ENCODE assay signal across 8 cellular contexts in the genomic region with DNA sequence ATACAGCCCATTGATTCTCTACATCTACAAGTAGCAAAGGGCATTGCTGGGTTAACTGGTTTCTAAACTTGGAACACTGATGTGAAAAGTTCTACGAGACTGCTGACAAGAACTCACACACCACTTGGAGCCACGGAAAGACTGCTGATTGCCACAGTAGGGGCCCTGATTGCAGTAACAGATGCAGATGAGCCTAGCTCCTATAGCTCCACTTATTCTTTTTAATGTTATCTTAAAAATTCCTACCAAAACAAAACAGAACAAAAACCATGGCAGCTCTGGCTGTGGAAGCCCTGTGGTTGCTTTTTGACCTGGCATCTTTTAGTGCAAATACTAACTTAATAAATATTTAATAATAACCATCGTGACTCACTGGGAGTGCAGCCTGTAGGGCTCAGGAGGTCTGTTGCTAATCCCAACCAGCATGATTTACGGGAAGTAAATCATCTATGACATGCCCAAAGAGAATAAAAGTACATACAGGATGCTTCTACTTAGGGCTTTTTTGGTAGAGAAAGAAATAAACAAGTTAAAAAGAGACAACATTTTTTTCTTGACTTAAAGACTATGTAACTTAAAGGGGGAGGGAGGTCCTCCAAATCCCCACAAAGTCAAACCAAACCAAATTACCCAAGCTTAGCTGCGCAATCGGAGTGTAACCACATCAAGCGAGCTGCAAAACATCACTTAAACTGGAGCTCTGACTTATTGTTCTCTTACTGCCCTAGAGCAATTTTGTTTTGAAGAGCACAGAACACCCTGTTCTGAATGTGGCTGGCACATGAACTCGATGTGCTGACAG.
DNase-seq lines count a peak whose midpoint lies in the region; ATAC-seq and TF ChIP-seq lines count a peak whose summit lies in the region.

No MANE protein-coding gene starts in this region.

- ATAC-seq in CD4-positive, CD25-positive, alpha-beta regulatory T cell (ENCODE audit: low read depth in 2 of 2) = peak; percentile 89 to 93
- peak; percentile 77 to 82 for ATAC-seq in activated T-cell treated with anti-CD3 and anti-CD28 coated beads, Interleukin-2, amount 50 U/mL, for 4 hours
- no peak for ATAC-seq in HG03175 (IDR thresholded peaks at IDR 0.05; ENCODE audit: unreplicated experiment)
- ATAC-seq in HG03521 (IDR thresholded peaks at IDR 0.05; ENCODE audit: unreplicated experiment) = no peak

- no peaks in the 10 kb centered on the region for H3K27me3 ChIP-seq in CD4-positive, CD25-positive, alpha-beta regulatory T cell (ENCODE audit: control insufficient read depth, insufficient read depth, low read length)
- H3K27me3 ChIP-seq in fibroblast of lung (ENCODE audit: control insufficient read depth, insufficient read depth, low read length) (no peaks in the 10 kb centered on the region), thymus (ENCODE audit: control insufficient read depth, insufficient read depth) (no peaks in the 10 kb centered on the region)

- H2AFZ ChIP-seq in fibroblast of lung (ENCODE audit: low read length) = no peak overlapping the region

- H3K36me3 ChIP-seq in CD4-positive, CD25-positive, alpha-beta regulatory T cell (ENCODE audit: control insufficient read depth, insufficient read depth, low read length) = peaks cover 8% of the 10 kb centered on the region
- H3K36me3 ChIP-seq in fibroblast of lung (ENCODE audit: control insufficient read depth, insufficient read depth, low read length) = no peaks in the 10 kb centered on the region
- H3K36me3 ChIP-seq in thymus (ENCODE audit: control insufficient read depth, insufficient read depth) = peaks cover 15% of the 10 kb centered on the region

- peaks cover 4% of the 10 kb centered on the region for H3K27me3 Mint-ChIP-seq in CD4-positive, CD25-positive, alpha-beta regulatory T cell
- H3K27me3 Mint-ChIP-seq in activated T-cell treated with anti-CD3 and anti-CD28 coated beads, Interleukin-2, amount 50 U/mL, for 4 hours (ENCODE audit: low read depth) = no peaks in the 10 kb centered on the region
- H3K27me3 Mint-ChIP-seq in nephron (ENCODE audit: low read depth) = no peaks in the 10 kb centered on the region

- H4K20me1 ChIP-seq in fibroblast of lung (ENCODE audit: control insufficient read depth, extremely low read depth, insufficient read depth, low read length) = no peaks in the 10 kb centered on the region

- DNase-seq in CD4-positive, CD25-positive, alpha-beta regulatory T cell = peak; percentile 65 to 91 (median 88)
- DNase-seq in NCI-H146 treated with DMSO at 0.1 percent for 48 hours (lab: John Stamatoyannopoulos, UW; ENCODE audit: unreplicated experiment) (peak; percentile 12), fibroblast of lung (ENCODE audit: low read depth in 2 of 2) (peak; percentile 90 to 99)
- DNase-seq in activated T-cell treated with anti-CD3 and anti-CD28 coated beads, Interleukin-2, amount 50 U/mL, for 4 hours = peak; percentile 44

- H3K9ac ChIP-seq in fibroblast of lung (ENCODE audit: insufficient read depth, low read length) = no peak overlapping the region

- peak overlapping the region; percentile 76 for H3K4me3 ChIP-seq in CD4-positive, CD25-positive, alpha-beta regulatory T cell (ENCODE audit: low read depth, low read length)
- peak overlapping the region in 3 of 4 experiments; percentile 4 to 34 (median 18) for H3K4me3 ChIP-seq in fibroblast of lung (replicated peaks in 1 of 4; ENCODE audit: control extremely low read depth in 1 of 4, insufficient read depth in 1 of 4, low read depth in 3 of 4, low read length in 4 of 4)
- peak overlapping the region; percentile 42 for H3K4me3 ChIP-seq in thymus (ENCODE audit: low read length)

- H3K4me1 Mint-ChIP-seq in CD4-positive, CD25-positive, alpha-beta regulatory T cell = peaks cover 21 to 83% (median 67%) of the 10 kb centered on the region in 4 donors
- peaks cover 80% of the 10 kb centered on the region for H3K4me1 Mint-ChIP-seq in activated T-cell treated with anti-CD3 and anti-CD28 coated beads, Interleukin-2, amount 50 U/mL, for 4 hours (ENCODE audit: low read depth)
- H3K4me1 Mint-ChIP-seq in nephron = peaks cover 42% of the 10 kb centered on the region

- peaks cover 85% of the 10 kb centered on the region for H3K4me1 ChIP-seq in CD4-positive, CD25-positive, alpha-beta regulatory T cell (ENCODE audit: control insufficient read depth, insufficient read depth, low read length, poor library complexity, severe bottlenecking)
- H3K4me1 ChIP-seq in fibroblast of lung (ENCODE audit: control insufficient read depth, extremely low read depth, insufficient read depth, low read length) = peaks cover 20% of the 10 kb centered on the region
- H3K4me1 ChIP-seq in thymus (ENCODE audit: control insufficient read depth, insufficient read depth, low read length) = peaks cover 28% of the 10 kb centered on the region

- peak overlapping the region; percentile 73 to 85 (median 82) for H3K4me3 Mint-ChIP-seq in CD4-positive, CD25-positive, alpha-beta regulatory T cell
- peak overlapping the region; percentile 74 for H3K4me3 Mint-ChIP-seq in activated T-cell treated with anti-CD3 and anti-CD28 coated beads, Interleukin-2, amount 50 U/mL, for 4 hours
- H3K4me3 Mint-ChIP-seq in nephron = peak overlapping the region in 1 of 3 experiments; percentile 31

- H3K9me3 ChIP-seq in CD4-positive, CD25-positive, alpha-beta regulatory T cell (ENCODE audit: control insufficient read depth in 2 of 2, low read length in 2 of 2) = no peaks in the 10 kb centered on the region
- H3K9me3 ChIP-seq in fibroblast of lung (ENCODE audit: control insufficient read depth, insufficient read depth, low read depth, low read length) (no peaks in the 10 kb centered on the region), thymus (ENCODE audit: control insufficient read depth) (no peaks in the 10 kb centered on the region)

- TF ChIP-seq CTCF in fibroblast of lung (conservative IDR thresholded peaks at IDR 0.05 in 1 of 2, IDR thresholded peaks at IDR 0.05 in 1 of 2; ENCODE audit: low read depth in 1 of 2, low read length in 2 of 2) (no peak), nephron (IDR thresholded peaks at IDR 0.05; ENCODE audit: unreplicated experiment in 3 of 3) (no peak)

- H3K9me3 Mint-ChIP-seq in CD4-positive, CD25-positive, alpha-beta regulatory T cell = peaks cover 0 to 1% (median 0%) of the 10 kb centered on the region in 7 donors
- no peaks in the 10 kb centered on the region for H3K9me3 Mint-ChIP-seq in activated T-cell treated with anti-CD3 and anti-CD28 coated beads, Interleukin-2, amount 50 U/mL, for 4 hours
- H3K9me3 Mint-ChIP-seq in nephron = no peaks in the 10 kb centered on the region

- WGBS in thymus = 15% methylated on average over 8 of the region's 8 CpGs

- H3K27ac Mint-ChIP-seq in CD4-positive, CD25-positive, alpha-beta regulatory T cell = peak overlapping the region; percentile 91 to 98 (median 92)
- peak overlapping the region; percentile 80 to 92 (median 83) for H3K27ac Mint-ChIP-seq in nephron

- peak overlapping the region; percentile 82 for H3K4me2 ChIP-seq in fibroblast of lung (ENCODE audit: extremely low read depth, insufficient read depth, low read length)

- H3K27ac ChIP-seq in CD4-positive, CD25-positive, alpha-beta regulatory T cell (ENCODE audit: insufficient read depth, low read length, poor library complexity, severe bottlenecking) = peak overlapping the region; percentile 86
- H3K27ac ChIP-seq in fibroblast of lung (ENCODE audit: insufficient read depth, low read length) (peak overlapping the region; percentile 52), thymus (ENCODE audit: low read depth) (peak overlapping the region; percentile 94)

- no peaks in the 10 kb centered on the region for H3K79me2 ChIP-seq in fibroblast of lung (ENCODE audit: control insufficient read depth, insufficient read depth, low read length)

- peaks cover 17% of the 10 kb centered on the region for H3K36me3 Mint-ChIP-seq in CD4-positive, CD25-positive, alpha-beta regulatory T cell
- H3K36me3 Mint-ChIP-seq in activated T-cell treated with anti-CD3 and anti-CD28 coated beads, Interleukin-2, amount 50 U/mL, for 4 hours (ENCODE audit: insufficient read depth) = peaks cover 11% of the 10 kb centered on the region
- peaks cover 12% of the 10 kb centered on the region for H3K36me3 Mint-ChIP-seq in nephron (ENCODE audit: low read depth)

Comparison
In these comparisons a context has a peak if more than half of its experiments do, and no peak if none do; other contexts are left out.
1. ATAC-seq: peak in CD4-positive, CD25-positive, alpha-beta regulatory T cell (2 of 2) and activated T-cell treated with anti-CD3 and anti-CD28 coated beads, Interleukin-2, amount 50 U/mL, for 4 hours (2 of 2); none in HG03175 (single experiment) and HG03521 (single experiment).
2. DNase-seq: peak in every context shown above with its lines; median percentile 94 in fibroblast of lung; 88 in CD4-positive, CD25-positive, alpha-beta regulatory T cell; 44 in activated T-cell treated with anti-CD3 and anti-CD28 coated beads, Interleukin-2, amount 50 U/mL, for 4 hours; 12 in NCI-H146 treated with DMSO at 0.1 percent for 48 hours.
3. H3K4me3 ChIP-seq: peak in every context shown above with its lines; median percentile 76 in CD4-positive, CD25-positive, alpha-beta regulatory T cell; 42 in thymus; 18 in fibroblast of lung.
4. Peak in every context shown above with its lines, with median percentiles within 50 percentile points of each other: H3K27ac ChIP-seq.